In genomic region chr6:33576668-33577067, GRCh38 we compare ENCODE assay signal across 10 cellular contexts. TPM values are rescaled to one million over a fixed set of nuclear protein-coding genes. Genes with fewer than 3 reads are reported as not detected.
DNase-seq lines count a peak whose midpoint lies in the region; ATAC-seq, FAIRE-seq and TF ChIP-seq lines count a peak whose summit lies in the region.
"Had no signal": no experiment of that assay in that cellular context is flagged by ENCODE, and none has a peak within 500 bp of the region (broad histone marks: within the 10 kb centered on the region; RNA-seq: fewer than 3 reads in every experiment).

No MANE protein-coding gene starts in this region.

- no peaks in the 10 kb centered on the region; the same call in 1 of the 2 replicates for H3K79me2 ChIP-seq in H9 (ENCODE audit: insufficient read depth, low read length)

- H3K9ac ChIP-seq in H9 (ENCODE audit: extremely low read depth, insufficient read length, low read length), result no peak overlapping the region

- H3K79me1 ChIP-seq in H9 (ENCODE audit: insufficient read depth, low read depth, low read length, poor library complexity, severe bottlenecking), result peaks cover 4% of the 10 kb centered on the region

- peaks cover 7 to 43% (median 33%) of the 10 kb centered on the region in 4 donors for H3K36me3 ChIP-seq in upper lobe of left lung

- ATAC-seq in activated naive CD4-positive, alpha-beta T cell treated with anti-CD3 and anti-CD28 coated beads, Interleukin-2, amount 50 U/mL, for 72 hours, result no peak
- ATAC-seq in activated naive CD8-positive, alpha-beta T cell treated with anti-CD3 and anti-CD28 coated beads, Interleukin-2, amount 10 ng/mL, durations not matched to agents 7 days and 5 days (ENCODE audit: low read depth), result no peak
- ATAC-seq in memory B cell (ENCODE audit: low read depth), result no peak
- no peak for ATAC-seq in upper lobe of left lung (ENCODE audit: low FRiP score in 2 of 2)

- H4K91ac ChIP-seq in H9 (ENCODE audit: insufficient read length, low read depth, low read length), result no peak overlapping the region

- H3K27me3 Mint-ChIP-seq in activated naive CD4-positive, alpha-beta T cell treated with anti-CD3 and anti-CD28 coated beads, Interleukin-2, amount 50 U/mL, for 24 hours, result no peaks in the 10 kb centered on the region
- H3K27me3 Mint-ChIP-seq in activated naive CD8-positive, alpha-beta T cell treated with anti-CD3 and anti-CD28 coated beads, Interleukin-2, amount 10 ng/mL, durations not matched to agents 7 days and 5 days, result no peaks in the 10 kb centered on the region
- H3K27me3 Mint-ChIP-seq in memory B cell (no peaks in the 10 kb centered on the region), H9 (ENCODE audit: low read depth) (no peaks in the 10 kb centered on the region)

- H3K23me2 ChIP-seq in H9 (ENCODE audit: insufficient read length, low read depth, low read length, poor library complexity, severe bottlenecking), result peaks cover 5% of the 10 kb centered on the region

- no peak for TF ChIP-seq CTCF in upper lobe of left lung (IDR thresholded peaks at IDR 0.05)
- no peak for TF ChIP-seq CTCF in H9 (conservative IDR thresholded peaks at IDR 0.05)

- TF ChIP-seq EP300 in upper lobe of left lung (IDR thresholded peaks at IDR 0.05), result no peak

- peak overlapping the region; percentile 52 for H3K4me3 Mint-ChIP-seq in activated naive CD4-positive, alpha-beta T cell treated with anti-CD3 and anti-CD28 coated beads, Interleukin-2, amount 50 U/mL, for 24 hours
- peak overlapping the region; percentile 27 for H3K4me3 Mint-ChIP-seq in activated naive CD8-positive, alpha-beta T cell treated with anti-CD3 and anti-CD28 coated beads, Interleukin-2, amount 10 ng/mL, durations not matched to agents 7 days and 5 days
- H3K4me3 Mint-ChIP-seq in memory B cell (no peak overlapping the region), H9 (no peak overlapping the region)
- H3K4me3 Mint-ChIP-seq: mesothelial cell of epicardium had no signal

- POLR2A ChIA-PET in activated naive CD8-positive, alpha-beta T cell treated with anti-CD3 and anti-CD28 coated beads, Interleukin-2, amount 10 ng/mL, durations not matched to agents 7 days and 5 days (lab: Charles Lee), result interaction anchor here (0.7 kb wide), 1 partner anchor 1384 kb away, joined by 5 read pairs; the partner anchor contains the start of gene GPSM3

- no peak for FAIRE-seq in H54 (lab: Jason Lieb, UNC)

- H3K27me3 ChIP-seq in upper lobe of left lung, result no peaks in the 10 kb centered on the region
- H3K27me3 ChIP-seq in H9 (ENCODE audit: insufficient read depth, low read length), result no peaks in the 10 kb centered on the region

- no peaks in the 10 kb centered on the region for H3K9me3 Mint-ChIP-seq in activated naive CD4-positive, alpha-beta T cell treated with anti-CD3 and anti-CD28 coated beads, Interleukin-2, amount 50 U/mL, for 24 hours
- no peaks in the 10 kb centered on the region for H3K9me3 Mint-ChIP-seq in activated naive CD4-positive, alpha-beta T cell treated with anti-CD3 and anti-CD28 coated beads, Interleukin-2, amount 50 U/mL, for 72 hours
- no peaks in the 10 kb centered on the region for H3K9me3 Mint-ChIP-seq in activated naive CD8-positive, alpha-beta T cell treated with anti-CD3 and anti-CD28 coated beads, Interleukin-2, amount 10 ng/mL, durations not matched to agents 7 days and 5 days
- no peaks in the 10 kb centered on the region for H3K9me3 Mint-ChIP-seq in memory B cell
- no peaks in the 10 kb centered on the region for H3K9me3 Mint-ChIP-seq in H9
- H3K9me3 Mint-ChIP-seq: mesothelial cell of epicardium had no signal

- no peak overlapping the region for H3T11ph ChIP-seq in H9 (ENCODE audit: low read length)

- H3K4me3 ChIP-seq in upper lobe of left lung, result no peak overlapping the region

- H2AFZ ChIP-seq in H9 (ENCODE audit: low read length), result no peak overlapping the region

- peak overlapping the region; percentile 40 to 92 (median 88) for H3K27ac ChIP-seq in upper lobe of left lung
- H3K27ac ChIP-seq in H9 (ENCODE audit: insufficient read length, low read depth, low read length), result no peak overlapping the region

- H3K4me1 ChIP-seq in upper lobe of left lung (peaks cover 31 to 45% (median 34%) of the 10 kb centered on the region in 4 donors), H9 (ENCODE audit: insufficient read depth, low read length) (no peaks in the 10 kb centered on the region)

- H4K20me1 ChIP-seq in H9 (ENCODE audit: control insufficient read depth, insufficient read depth, insufficient read length), result no peaks in the 10 kb centered on the region

- H2BK5ac ChIP-seq in H9 (ENCODE audit: insufficient read length, low read length), result no peak overlapping the region

- peaks cover 37% of the 10 kb centered on the region for H3K4me1 Mint-ChIP-seq in activated naive CD4-positive, alpha-beta T cell treated with anti-CD3 and anti-CD28 coated beads, Interleukin-2, amount 50 U/mL, for 24 hours
- peaks cover 23% of the 10 kb centered on the region for H3K4me1 Mint-ChIP-seq in activated naive CD8-positive, alpha-beta T cell treated with anti-CD3 and anti-CD28 coated beads, Interleukin-2, amount 10 ng/mL, durations not matched to agents 7 days and 5 days
- peaks cover 33% of the 10 kb centered on the region for H3K4me1 Mint-ChIP-seq in memory B cell
- H3K4me1 Mint-ChIP-seq in H9, result peaks cover 10 to 19% of the 10 kb centered on the region in 2 experiments

- no peak overlapping the region for H2BK120ac ChIP-seq in H9 (ENCODE audit: low read depth, low read length, poor library complexity, severe bottlenecking)

- H4K8ac ChIP-seq in H9 (replicated peaks; ENCODE audit: insufficient read length, low read depth, low read length), result no peak overlapping the region

- no peak for TF ChIP-seq POLR2A in upper lobe of left lung (IDR thresholded peaks at IDR 0.05)
- no peak for TF ChIP-seq POLR2A in H54 (IDR thresholded peaks at IDR 0.05; ENCODE audit: low read depth, low read length)

- no peaks in the 10 kb centered on the region for H3K9me3 ChIP-seq in upper lobe of left lung
- H3K9me3 ChIP-seq in H9 (ENCODE audit: control insufficient read depth, low read depth, low read length), result no peaks in the 10 kb centered on the region

- no peak overlapping the region for H3K4ac ChIP-seq in H9 (ENCODE audit: low read depth, low read length)

- no peak overlapping the region for H3K4me2 ChIP-seq in H9 (ENCODE audit: insufficient read depth, insufficient read length, low read length)

- no peak for DNase-seq in activated naive CD4-positive, alpha-beta T cell treated with anti-CD3 and anti-CD28 coated beads, Interleukin-2, amount 50 U/mL, for 72 hours (ENCODE audit: low spot score in 2 of 2)
- DNase-seq in activated naive CD8-positive, alpha-beta T cell treated with anti-CD3 and anti-CD28 coated beads, Interleukin-2, amount 10 ng/mL, durations not matched to agents 7 days and 5 days, result no peak
- DNase-seq in memory B cell (ENCODE audit: low spot score in 2 of 2) (no peak), upper lobe of left lung (no peak), H54 (ENCODE audit: insufficient read length, low spot score) (no peak), T1000 (lab: John Stamatoyannopoulos, UW) (no peak), H9 (no peak)
- DNase-seq: cortex of kidney had no signal

- H3K27ac Mint-ChIP-seq in activated naive CD4-positive, alpha-beta T cell treated with anti-CD3 and anti-CD28 coated beads, Interleukin-2, amount 50 U/mL, for 24 hours, result peak overlapping the region; percentile 72
- peak overlapping the region in 1 of 2 donors; percentile 93 for H3K27ac Mint-ChIP-seq in activated naive CD4-positive, alpha-beta T cell treated with anti-CD3 and anti-CD28 coated beads, Interleukin-2, amount 50 U/mL, for 72 hours
- peak overlapping the region; percentile 99 for H3K27ac Mint-ChIP-seq in activated naive CD8-positive, alpha-beta T cell treated with anti-CD3 and anti-CD28 coated beads, Interleukin-2, amount 10 ng/mL, durations not matched to agents 7 days and 5 days
- H3K27ac Mint-ChIP-seq in memory B cell, result peak overlapping the region; percentile 98
- no peak overlapping the region; a peak in 1 of 7 replicates for H3K27ac Mint-ChIP-seq in H9
- H3K27ac Mint-ChIP-seq: mesothelial cell of epicardium had no signal

- no peak overlapping the region for H3K23ac ChIP-seq in H9 (ENCODE audit: insufficient read length, low read depth, low read length)

- H4K5ac ChIP-seq in H9 (ENCODE audit: insufficient read length, low read depth, low read length), result no peak overlapping the region

- no peak overlapping the region for H2BK12ac ChIP-seq in H9 (ENCODE audit: insufficient read length, low read depth, low read length)

- H2BK20ac ChIP-seq in H9 (ENCODE audit: low read depth, low read length, poor library complexity, severe bottlenecking), result no peak overlapping the region

- H2AK5ac ChIP-seq in H9 (ENCODE audit: insufficient read length, low read length), result no peak overlapping the region

- H3K36me3 Mint-ChIP-seq in activated naive CD4-positive, alpha-beta T cell treated with anti-CD3 and anti-CD28 coated beads, Interleukin-2, amount 50 U/mL, for 24 hours, result peaks cover 9% of the 10 kb centered on the region
- H3K36me3 Mint-ChIP-seq in activated naive CD4-positive, alpha-beta T cell treated with anti-CD3 and anti-CD28 coated beads, Interleukin-2, amount 50 U/mL, for 72 hours, result peaks cover 38 to 42% of the 10 kb centered on the region in 2 donors
- peaks cover 28% of the 10 kb centered on the region for H3K36me3 Mint-ChIP-seq in activated naive CD8-positive, alpha-beta T cell treated with anti-CD3 and anti-CD28 coated beads, Interleukin-2, amount 10 ng/mL, durations not matched to agents 7 days and 5 days
- peaks cover 17% of the 10 kb centered on the region for H3K36me3 Mint-ChIP-seq in memory B cell
- H3K36me3 Mint-ChIP-seq in H9 (ENCODE audit: insufficient read depth in 1 of 3, low read depth in 3 of 3), result peaks cover 16 to 38% (median 33%) of the 10 kb centered on the region in 3 experiments

- H3K18ac ChIP-seq in H9 (ENCODE audit: insufficient read length, low read depth, low read length), result no peak overlapping the region

- H3K14ac ChIP-seq in H9 (ENCODE audit: insufficient read depth, low read length), result no peak overlapping the region

- WGBS in upper lobe of left lung, 2 donors, result 85 to 95% methylated on average over 6 to 11 of the region's 11 CpGs
- no CpG with 5 or more reads among the region's 11 CpGs for whole genome bisulfite sequencing in H9 (ENCODE audit: extremely low coverage, insufficient read length, low lambda C conversion rate)

- no peak overlapping the region for H2BK15ac ChIP-seq in H9 (ENCODE audit: low read depth, low read length)

- H3K56ac ChIP-seq in H9 (ENCODE audit: insufficient read length, low read depth, low read length), result no peak overlapping the region

RNA-seq across cellular contexts. Expression of gene BAK1, which starts 3.4 kb away (rescaled TPM):
- 10 to 100 TPM; 43.8 to 57.0 TPM for total RNA-seq in activated naive CD4-positive, alpha-beta T cell treated with anti-CD3 and anti-CD28 coated beads, Interleukin-2, amount 50 U/mL, for 72 hours
- total RNA-seq in activated naive CD8-positive, alpha-beta T cell treated with anti-CD3 and anti-CD28 coated beads, Interleukin-2, amount 10 ng/mL, durations not matched to agents 7 days and 5 days, result 10 to 100 TPM; 48.0 to 48.1 TPM
- total RNA-seq in upper lobe of left lung (10 to 100 TPM in 5 of 6 donors, 1 to 10 TPM in 1; 9.2 to 23.5 (median 13.7) TPM), H9 (2021) (40.0 and 41.4 TPM in 2 replicates)

RNA-seq across cellular contexts. Expression of gene ITPR3, which starts 44.5 kb away (rescaled TPM):
- total RNA-seq in activated naive CD4-positive, alpha-beta T cell treated with anti-CD3 and anti-CD28 coated beads, Interleukin-2, amount 50 U/mL, for 72 hours, result 10 to 100 TPM; 39.2 to 50.8 TPM
- 10 to 100 TPM; 61.4 to 61.8 TPM for total RNA-seq in activated naive CD8-positive, alpha-beta T cell treated with anti-CD3 and anti-CD28 coated beads, Interleukin-2, amount 10 ng/mL, durations not matched to agents 7 days and 5 days
- total RNA-seq in upper lobe of left lung (100 to 1,000 TPM in 5 of 6 donors, 10 to 100 TPM in 1; 95.6 to 179 (median 137) TPM), H9 (2021) (39.1 and 40.3 TPM in 2 replicates)

Comparison
In these comparisons a context has a peak if more than half of its experiments do, and no peak if none do; other contexts are left out.
1. H3K27ac Mint-ChIP-seq: peak in activated naive CD4-positive, alpha-beta T cell treated with anti-CD3 and anti-CD28 coated beads, Interleukin-2, amount 50 U/mL, for 24 hours (single experiment), activated naive CD8-positive, alpha-beta T cell treated with anti-CD3 and anti-CD28 coated beads, Interleukin-2, amount 10 ng/mL, durations not matched to agents 7 days and 5 days (single experiment) and memory B cell (single experiment); none in H9 (0 of 3).
2. H3K4me3 Mint-ChIP-seq: peak in activated naive CD4-positive, alpha-beta T cell treated with anti-CD3 and anti-CD28 coated beads, Interleukin-2, amount 50 U/mL, for 24 hours (single experiment) and activated naive CD8-positive, alpha-beta T cell treated with anti-CD3 and anti-CD28 coated beads, Interleukin-2, amount 10 ng/mL, durations not matched to agents 7 days and 5 days (single experiment); none in memory B cell (single experiment) and H9 (0 of 2).